Comparison of ENCODE assay signal across 8 cellular contexts in genomic region chr11:67118059-67118766, GRCh38. TPM values are rescaled to one million over a fixed set of nuclear protein-coding genes. Genes with fewer than 3 reads are reported as not detected.
DNase-seq lines count a peak whose midpoint lies in the region; ATAC-seq, FAIRE-seq and TF ChIP-seq lines count a peak whose summit lies in the region.

No MANE protein-coding gene starts in this region.

- H3K27ac ChIP-seq in liver (ENCODE audit: low read depth in 1 of 2, low read length in 2 of 2) = peak overlapping the region; percentile 76 to 96

- no peaks in the 10 kb centered on the region for H3K36me3 ChIP-seq in liver (ENCODE audit: control insufficient read depth in 4 of 4, insufficient read depth in 3 of 4, low read depth in 1 of 4, low read length in 3 of 4)

- no peak for TF ChIP-seq RAD21 in liver (IDR thresholded peaks at IDR 0.05)

- H3K27me3 ChIP-seq in liver (ENCODE audit: control insufficient read depth in 4 of 4, insufficient read depth in 4 of 4, low read length in 3 of 4) = no peaks in the 10 kb centered on the region

- H3K4me1 ChIP-seq in liver (ENCODE audit: control insufficient read depth in 4 of 4, insufficient read depth in 4 of 4, low read length in 3 of 4) = peaks cover 0 to 25% (median 15%) of the 10 kb centered on the region in 4 donors

- H3K9me3 ChIP-seq in liver (ENCODE audit: control insufficient read depth in 4 of 4, low read length in 3 of 4) = no peaks in the 10 kb centered on the region

- ATAC-seq in HG03469 (IDR thresholded peaks at IDR 0.05; ENCODE audit: unreplicated experiment) = peak; percentile 8

- H3K9ac ChIP-seq in liver (ENCODE audit: low read depth in 1 of 2, low read length in 2 of 2) = peak overlapping the region in 1 of 2 donors; percentile 68

- H3K4me3 ChIP-seq in AG09309 (ENCODE audit: control insufficient read depth, low read depth, low read length) = peak overlapping the region; percentile 25
- H3K4me3 ChIP-seq in choroid plexus epithelial cell (ENCODE audit: low read depth, low read length) = peak overlapping the region; percentile 56
- peak overlapping the region; percentile 23 to 87 (median 38) for H3K4me3 ChIP-seq in liver (ENCODE audit: low read depth in 1 of 3, low read length in 3 of 3)

- TF ChIP-seq CTCF in AG09309 (IDR thresholded peaks at IDR 0.05; ENCODE audit: control insufficient read depth, insufficient read depth, low read depth, low read length, missing control alignments) (no peak), choroid plexus epithelial cell (conservative IDR thresholded peaks at IDR 0.05; ENCODE audit: low read depth, low read length) (no peak), liver (IDR thresholded peaks at IDR 0.05; ENCODE audit: low read depth, low read length, missing input control) (no peak)

- DNase-seq in AG09309 (ENCODE audit: low read depth) (no peak), GM19239 (ENCODE audit: insufficient read length, low spot score) (peak; percentile 51), choroid plexus epithelial cell (ENCODE audit: low read depth) (peak; percentile 35), KG1 (lab: John Stamatoyannopoulos, UW) (no peak)
- peak; percentile 22 to 29 for DNase-seq in activated CD4-positive, alpha-beta T cell treated with anti-CD3 and anti-CD28 coated beads for 24 hours (ENCODE audit: low read depth in 2 of 2)
- peak; percentile 12 for DNase-seq in stimulated activated CD8-positive, alpha-beta memory T cell treated with anti-CD3 and anti-CD28 coated beads, Interleukin-12 subunit alpha, Interleukin-12 subunit beta, amount 100 ng/mL, for 24 hours (ENCODE audit: extremely low read depth)

- 1% methylated on average over 80 of the region's 80 CpGs for WGBS in liver

- FAIRE-seq in GM19239 (lab: Jason Lieb, UNC) = no peak

TF ChIP-seq in liver, 16 proteins besides CTCF, POLR2A, EP300 and RAD21:
- TF ChIP-seq TAF1 (conservative IDR thresholded peaks at IDR 0.05) = no peak

RNA-seq across cellular contexts. Expression of gene KDM2A, which starts 0.8 kb away (rescaled TPM):
- 10 to 100 TPM; 25.2 to 44.9 TPM for total RNA-seq in liver
- polyA plus RNA-seq in liver = 10 to 100 TPM in 1 of 2 donors, 1 to 10 TPM in 1; 8.3 to 19.6 TPM

Comparison
In these comparisons a context has a peak if more than half of its experiments do, and no peak if none do; other contexts are left out.
1. DNase-seq: peak in GM19239 (single experiment), activated CD4-positive, alpha-beta T cell treated with anti-CD3 and anti-CD28 coated beads for 24 hours (2 of 2), choroid plexus epithelial cell (single experiment) and stimulated activated CD8-positive, alpha-beta memory T cell treated with anti-CD3 and anti-CD28 coated beads, Interleukin-12 subunit alpha, Interleukin-12 subunit beta, amount 100 ng/mL, for 24 hours (single experiment); none in AG09309 (single experiment) and KG1 (single experiment).
2. Peak in every context shown above with its lines, with median percentiles within 50 percentile points of each other: H3K4me3 ChIP-seq.